ENCODE assay signal across 1 cellular context in the genomic region with DNA sequence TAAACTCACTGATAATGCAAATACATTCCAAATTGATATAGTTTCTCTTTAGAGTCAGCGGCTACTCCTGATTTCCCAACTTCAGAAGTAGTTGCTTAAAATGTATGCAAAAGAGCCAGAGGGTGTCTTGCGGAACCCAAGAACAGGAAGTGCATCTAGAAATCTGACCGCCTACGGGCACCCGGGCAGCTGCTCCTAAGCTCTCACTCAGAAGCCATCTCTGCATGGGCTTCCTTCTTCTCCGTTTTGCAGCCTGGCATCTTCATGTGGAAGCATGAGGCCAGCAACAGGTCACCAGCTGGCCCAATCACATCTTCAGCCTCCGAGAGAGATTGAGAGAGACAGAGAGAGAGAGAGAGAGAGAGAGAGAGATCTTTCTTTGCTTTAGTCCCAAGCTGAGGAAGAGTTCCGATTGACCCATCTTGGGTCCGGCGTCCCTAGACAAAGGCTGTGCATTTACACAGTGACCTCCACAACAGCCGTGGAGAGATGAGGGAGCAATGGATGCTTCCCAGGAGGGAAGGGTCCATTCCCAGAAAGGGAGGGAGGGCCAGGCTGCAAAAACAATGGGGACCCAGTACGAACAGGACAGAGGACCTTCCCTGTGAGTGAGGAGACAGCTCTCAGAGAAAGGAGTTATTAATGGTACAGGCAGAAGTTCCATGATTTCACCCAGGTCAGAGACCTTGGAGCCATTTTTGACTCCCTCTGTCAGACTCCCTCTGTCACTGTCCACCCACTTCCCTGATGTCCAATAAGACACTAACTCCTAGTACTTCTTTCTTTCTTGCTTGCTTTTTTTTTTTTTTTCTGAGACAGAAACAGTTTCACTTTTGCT.
TF ChIP-seq lines count a peak whose summit lies in the region.

No MANE protein-coding gene starts in this region.

TF ChIP-seq in K562, 482 proteins besides CTCF, POLR2A, EP300 and RAD21 (continued from another document and continues in another):
- TF ChIP-seq ZNF76 (CRISPR knock-in tag; IDR thresholded peaks at IDR 0.05; ENCODE audit: borderline replicate concordance): 0 out of 2 replicates have a peak, but pooled peaks have one; percentile 54
- no peak for TF ChIP-seq CBX1 (IDR thresholded peaks at IDR 0.05; ENCODE audit: low read depth)
- TF ChIP-seq YY1 (IDR thresholded peaks at IDR 0.05; ENCODE audit: borderline replicate concordance in 1 of 3, control insufficient read depth in 1 of 3, extremely low read depth in 1 of 3, insufficient read depth in 3 of 3, insufficient read length in 1 of 3, insufficient replicate concordance in 2 of 3, low read depth in 1 of 3, low read length in 2 of 3): peak in 2 of 3 experiments; percentile 78 to 90
- TF ChIP-seq ZFPM2 (CRISPR knock-in tag; IDR thresholded peaks at IDR 0.05): no peak
- TF ChIP-seq, protein P1, sequence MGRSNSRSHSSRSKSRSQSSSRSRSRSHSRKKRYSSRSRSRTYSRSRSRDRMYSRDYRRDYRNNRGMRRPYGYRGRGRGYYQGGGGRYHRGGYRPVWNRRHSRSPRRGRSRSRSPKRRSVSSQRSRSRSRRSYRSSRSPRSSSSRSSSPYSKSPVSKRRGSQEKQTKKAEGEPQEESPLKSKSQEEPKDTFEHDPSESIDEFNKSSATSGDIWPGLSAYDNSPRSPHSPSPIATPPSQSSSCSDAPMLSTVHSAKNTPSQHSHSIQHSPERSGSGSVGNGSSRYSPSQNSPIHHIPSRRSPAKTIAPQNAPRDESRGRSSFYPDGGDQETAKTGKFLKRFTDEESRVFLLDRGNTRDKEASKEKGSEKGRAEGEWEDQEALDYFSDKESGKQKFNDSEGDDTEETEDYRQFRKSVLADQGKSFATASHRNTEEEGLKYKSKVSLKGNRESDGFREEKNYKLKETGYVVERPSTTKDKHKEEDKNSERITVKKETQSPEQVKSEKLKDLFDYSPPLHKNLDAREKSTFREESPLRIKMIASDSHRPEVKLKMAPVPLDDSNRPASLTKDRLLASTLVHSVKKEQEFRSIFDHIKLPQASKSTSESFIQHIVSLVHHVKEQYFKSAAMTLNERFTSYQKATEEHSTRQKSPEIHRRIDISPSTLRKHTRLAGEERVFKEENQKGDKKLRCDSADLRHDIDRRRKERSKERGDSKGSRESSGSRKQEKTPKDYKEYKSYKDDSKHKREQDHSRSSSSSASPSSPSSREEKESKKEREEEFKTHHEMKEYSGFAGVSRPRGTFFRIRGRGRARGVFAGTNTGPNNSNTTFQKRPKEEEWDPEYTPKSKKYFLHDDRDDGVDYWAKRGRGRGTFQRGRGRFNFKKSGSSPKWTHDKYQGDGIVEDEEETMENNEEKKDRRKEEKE (IDR thresholded peaks at IDR 0.05; ENCODE audit: borderline replicate concordance in 1 of 2, control insufficient read depth in 1 of 2, low read depth in 2 of 2, low read length in 1 of 2): 0 out of 4 replicates have a peak, but pooled peaks of 1 of the 2 experiments have one; percentile 37
- no peak for TF ChIP-seq ZNF282 (CRISPR knock-in tag; IDR thresholded peaks at IDR 0.05)
- TF ChIP-seq RCOR1 (IDR thresholded peaks at IDR 0.05; ENCODE audit: borderline replicate concordance in 1 of 2, low read depth in 2 of 2, low read length in 2 of 2): peak in 1 of 2 experiments; percentile 70; a peak in 2 of 4 replicates
- TF ChIP-seq RBM14 (IDR thresholded peaks at IDR 0.05; ENCODE audit: borderline replicate concordance, insufficient read depth, low read depth, low read length): no peak
- TF ChIP-seq NFATC3 (IDR thresholded peaks at IDR 0.05): no peak; the same call in 1 of the 2 replicates
- TF ChIP-seq, protein P2, sequence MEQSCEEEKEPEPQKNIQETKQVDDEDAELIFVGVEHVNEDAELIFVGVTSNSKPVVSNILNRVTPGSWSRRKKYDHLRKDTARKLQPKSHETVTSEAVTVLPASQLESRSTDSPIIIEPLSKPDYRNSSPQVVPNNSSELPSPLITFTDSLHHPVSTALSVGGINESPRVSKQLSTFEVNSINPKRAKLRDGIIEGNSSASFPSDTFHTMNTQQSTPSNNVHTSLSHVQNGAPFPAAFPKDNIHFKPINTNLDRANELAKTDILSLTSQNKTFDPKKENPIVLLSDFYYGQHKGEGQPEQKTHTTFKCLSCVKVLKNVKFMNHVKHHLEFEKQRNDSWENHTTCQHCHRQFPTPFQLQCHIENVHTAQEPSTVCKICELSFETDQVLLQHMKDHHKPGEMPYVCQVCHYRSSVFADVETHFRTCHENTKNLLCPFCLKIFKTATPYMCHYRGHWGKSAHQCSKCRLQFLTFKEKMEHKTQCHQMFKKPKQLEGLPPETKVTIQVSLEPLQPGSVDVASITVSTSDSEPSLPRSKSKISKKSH (CRISPR knock-in tag; IDR thresholded peaks at IDR 0.05): no peak
- TF ChIP-seq ZC3H11A (IDR thresholded peaks at IDR 0.05; ENCODE audit: low read depth, low read length): no peak
- peak; percentile 63 for TF ChIP-seq POLR2B (IDR thresholded peaks at IDR 0.05; ENCODE audit: low read depth, partially characterized antibody)
- peak; percentile 54 for TF ChIP-seq PHF20 (IDR thresholded peaks at IDR 0.05; ENCODE audit: partially characterized antibody)
- TF ChIP-seq STAT5A (IDR thresholded peaks at IDR 0.05; ENCODE audit: borderline replicate concordance, low read length): 0 out of 2 replicates have a peak, but pooled peaks have one; percentile 10
- TF ChIP-seq, protein P3, sequence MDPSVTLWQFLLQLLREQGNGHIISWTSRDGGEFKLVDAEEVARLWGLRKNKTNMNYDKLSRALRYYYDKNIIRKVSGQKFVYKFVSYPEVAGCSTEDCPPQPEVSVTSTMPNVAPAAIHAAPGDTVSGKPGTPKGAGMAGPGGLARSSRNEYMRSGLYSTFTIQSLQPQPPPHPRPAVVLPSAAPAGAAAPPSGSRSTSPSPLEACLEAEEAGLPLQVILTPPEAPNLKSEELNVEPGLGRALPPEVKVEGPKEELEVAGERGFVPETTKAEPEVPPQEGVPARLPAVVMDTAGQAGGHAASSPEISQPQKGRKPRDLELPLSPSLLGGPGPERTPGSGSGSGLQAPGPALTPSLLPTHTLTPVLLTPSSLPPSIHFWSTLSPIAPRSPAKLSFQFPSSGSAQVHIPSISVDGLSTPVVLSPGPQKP (CRISPR knock-in tag; IDR thresholded peaks at IDR 0.05): no peak
- peak; percentile 77; the same call in 1 of the 2 replicates for TF ChIP-seq ZKSCAN8 (CRISPR knock-in tag; IDR thresholded peaks at IDR 0.05)
- TF ChIP-seq, protein P4, sequence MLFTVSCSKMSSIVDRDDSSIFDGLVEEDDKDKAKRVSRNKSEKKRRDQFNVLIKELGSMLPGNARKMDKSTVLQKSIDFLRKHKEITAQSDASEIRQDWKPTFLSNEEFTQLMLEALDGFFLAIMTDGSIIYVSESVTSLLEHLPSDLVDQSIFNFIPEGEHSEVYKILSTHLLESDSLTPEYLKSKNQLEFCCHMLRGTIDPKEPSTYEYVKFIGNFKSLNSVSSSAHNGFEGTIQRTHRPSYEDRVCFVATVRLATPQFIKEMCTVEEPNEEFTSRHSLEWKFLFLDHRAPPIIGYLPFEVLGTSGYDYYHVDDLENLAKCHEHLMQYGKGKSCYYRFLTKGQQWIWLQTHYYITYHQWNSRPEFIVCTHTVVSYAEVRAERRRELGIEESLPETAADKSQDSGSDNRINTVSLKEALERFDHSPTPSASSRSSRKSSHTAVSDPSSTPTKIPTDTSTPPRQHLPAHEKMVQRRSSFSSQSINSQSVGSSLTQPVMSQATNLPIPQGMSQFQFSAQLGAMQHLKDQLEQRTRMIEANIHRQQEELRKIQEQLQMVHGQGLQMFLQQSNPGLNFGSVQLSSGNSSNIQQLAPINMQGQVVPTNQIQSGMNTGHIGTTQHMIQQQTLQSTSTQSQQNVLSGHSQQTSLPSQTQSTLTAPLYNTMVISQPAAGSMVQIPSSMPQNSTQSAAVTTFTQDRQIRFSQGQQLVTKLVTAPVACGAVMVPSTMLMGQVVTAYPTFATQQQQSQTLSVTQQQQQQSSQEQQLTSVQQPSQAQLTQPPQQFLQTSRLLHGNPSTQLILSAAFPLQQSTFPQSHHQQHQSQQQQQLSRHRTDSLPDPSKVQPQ (CRISPR knock-in tag; IDR thresholded peaks at IDR 0.05; ENCODE audit: borderline replicate concordance): peak; percentile 70; the same call in 1 of the 2 replicates
- TF ChIP-seq ZNF551 (CRISPR knock-in tag; IDR thresholded peaks at IDR 0.05): no peak
- TF ChIP-seq ERF (CRISPR knock-in tag; IDR thresholded peaks at IDR 0.05): peak; percentile 74; the same call in 1 of the 2 replicates
- TF ChIP-seq, protein P5, sequence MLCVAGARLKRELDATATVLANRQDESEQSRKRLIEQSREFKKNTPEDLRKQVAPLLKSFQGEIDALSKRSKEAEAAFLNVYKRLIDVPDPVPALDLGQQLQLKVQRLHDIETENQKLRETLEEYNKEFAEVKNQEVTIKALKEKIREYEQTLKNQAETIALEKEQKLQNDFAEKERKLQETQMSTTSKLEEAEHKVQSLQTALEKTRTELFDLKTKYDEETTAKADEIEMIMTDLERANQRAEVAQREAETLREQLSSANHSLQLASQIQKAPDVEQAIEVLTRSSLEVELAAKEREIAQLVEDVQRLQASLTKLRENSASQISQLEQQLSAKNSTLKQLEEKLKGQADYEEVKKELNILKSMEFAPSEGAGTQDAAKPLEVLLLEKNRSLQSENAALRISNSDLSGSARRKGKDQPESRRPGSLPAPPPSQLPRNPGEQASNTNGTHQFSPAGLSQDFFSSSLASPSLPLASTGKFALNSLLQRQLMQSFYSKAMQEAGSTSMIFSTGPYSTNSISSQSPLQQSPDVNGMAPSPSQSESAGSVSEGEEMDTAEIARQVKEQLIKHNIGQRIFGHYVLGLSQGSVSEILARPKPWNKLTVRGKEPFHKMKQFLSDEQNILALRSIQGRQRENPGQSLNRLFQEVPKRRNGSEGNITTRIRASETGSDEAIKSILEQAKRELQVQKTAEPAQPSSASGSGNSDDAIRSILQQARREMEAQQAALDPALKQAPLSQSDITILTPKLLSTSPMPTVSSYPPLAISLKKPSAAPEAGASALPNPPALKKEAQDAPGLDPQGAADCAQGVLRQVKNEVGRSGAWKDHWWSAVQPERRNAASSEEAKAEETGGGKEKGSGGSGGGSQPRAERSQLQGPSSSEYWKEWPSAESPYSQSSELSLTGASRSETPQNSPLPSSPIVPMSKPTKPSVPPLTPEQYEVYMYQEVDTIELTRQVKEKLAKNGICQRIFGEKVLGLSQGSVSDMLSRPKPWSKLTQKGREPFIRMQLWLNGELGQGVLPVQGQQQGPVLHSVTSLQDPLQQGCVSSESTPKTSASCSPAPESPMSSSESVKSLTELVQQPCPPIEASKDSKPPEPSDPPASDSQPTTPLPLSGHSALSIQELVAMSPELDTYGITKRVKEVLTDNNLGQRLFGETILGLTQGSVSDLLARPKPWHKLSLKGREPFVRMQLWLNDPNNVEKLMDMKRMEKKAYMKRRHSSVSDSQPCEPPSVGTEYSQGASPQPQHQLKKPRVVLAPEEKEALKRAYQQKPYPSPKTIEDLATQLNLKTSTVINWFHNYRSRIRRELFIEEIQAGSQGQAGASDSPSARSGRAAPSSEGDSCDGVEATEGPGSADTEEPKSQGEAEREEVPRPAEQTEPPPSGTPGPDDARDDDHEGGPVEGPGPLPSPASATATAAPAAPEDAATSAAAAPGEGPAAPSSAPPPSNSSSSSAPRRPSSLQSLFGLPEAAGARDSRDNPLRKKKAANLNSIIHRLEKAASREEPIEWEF (CRISPR knock-in tag; IDR thresholded peaks at IDR 0.05): peak; percentile 62; the same call in 1 of the 2 replicates
- TF ChIP-seq NFIC (IDR thresholded peaks at IDR 0.05): peak; percentile 19; the same call in 1 of the 2 replicates
- TF ChIP-seq, protein P6, sequence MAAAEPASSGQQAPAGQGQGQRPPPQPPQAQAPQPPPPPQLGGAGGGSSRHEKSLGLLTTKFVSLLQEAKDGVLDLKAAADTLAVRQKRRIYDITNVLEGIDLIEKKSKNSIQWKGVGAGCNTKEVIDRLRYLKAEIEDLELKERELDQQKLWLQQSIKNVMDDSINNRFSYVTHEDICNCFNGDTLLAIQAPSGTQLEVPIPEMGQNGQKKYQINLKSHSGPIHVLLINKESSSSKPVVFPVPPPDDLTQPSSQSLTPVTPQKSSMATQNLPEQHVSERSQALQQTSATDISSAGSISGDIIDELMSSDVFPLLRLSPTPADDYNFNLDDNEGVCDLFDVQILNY (CRISPR knock-in tag; IDR thresholded peaks at IDR 0.05): no peak
- peak; percentile 54; the same call in 1 of the 2 replicates for TF ChIP-seq PHF8 (IDR thresholded peaks at IDR 0.05; ENCODE audit: borderline replicate concordance, low read length)
- no peak for TF ChIP-seq KHSRP (IDR thresholded peaks at IDR 0.05)
- TF ChIP-seq ARHGAP35 (IDR thresholded peaks at IDR 0.05; ENCODE audit: partially characterized antibody): no peak
- TF ChIP-seq BCL6 (CRISPR knock-in tag; IDR thresholded peaks at IDR 0.05): no peak; the same call in 1 of the 2 replicates
- peak; percentile 76; the same call in 1 of the 2 replicates for TF ChIP-seq ATF7 (IDR thresholded peaks at IDR 0.05)
- TF ChIP-seq DMBX1 (CRISPR knock-in tag; IDR thresholded peaks at IDR 0.05; ENCODE audit: borderline replicate concordance): peak; percentile 66; the same call in 1 of the 2 replicates
- TF ChIP-seq BMI1 (IDR thresholded peaks at IDR 0.05; ENCODE audit: low read length): no peak
- no peak for TF ChIP-seq SAP30 (IDR thresholded peaks at IDR 0.05; ENCODE audit: borderline replicate concordance, insufficient read depth, low read depth, low read length, poor library complexity, severe bottlenecking)
- peak; percentile 62; the same call in 1 of the 2 replicates for TF ChIP-seq GTF2E2 (tag; IDR thresholded peaks at IDR 0.05)
- no peak for TF ChIP-seq NCOR1 (IDR thresholded peaks at IDR 0.05)
- no peak for TF ChIP-seq ZBTB8A (IDR thresholded peaks at IDR 0.05; ENCODE audit: partially characterized antibody)
- TF ChIP-seq SPI1 (IDR thresholded peaks at IDR 0.05; ENCODE audit: borderline replicate concordance, low read depth, low read length): peak; percentile 98
